ENCODE assay signal across 8 cellular contexts in the genomic region with DNA sequence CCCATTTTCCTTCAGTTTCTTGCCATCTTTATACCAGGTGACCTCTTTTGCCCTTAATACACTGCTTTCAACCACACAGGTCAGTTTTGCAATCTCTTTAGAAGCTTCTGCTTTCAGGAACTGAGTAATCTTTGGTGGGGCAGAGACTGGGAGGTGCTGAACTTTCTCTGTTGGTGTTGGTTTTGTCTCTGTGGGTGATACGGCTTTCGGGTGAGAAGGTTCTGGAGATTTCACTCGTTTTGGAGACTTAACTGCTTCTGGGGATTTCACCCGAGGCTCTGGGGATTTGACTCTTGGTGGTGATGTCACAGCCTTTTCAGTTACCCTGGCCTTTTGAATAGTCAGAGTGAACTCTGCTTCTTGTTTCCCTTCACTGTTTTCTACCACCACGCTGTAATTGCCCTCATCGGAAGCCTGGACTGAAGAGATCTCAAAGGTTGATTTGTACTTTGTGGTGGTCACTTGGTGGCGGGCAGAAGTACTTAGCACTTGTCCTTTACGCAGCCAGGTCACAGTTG. TPM values are rescaled to one million over a fixed set of nuclear protein-coding genes. Genes with fewer than 3 reads are reported as not detected.
A peak's percentile ranks its signal among the peaks of the same experiment; 100 is the strongest.
DNase-seq lines count a peak whose midpoint lies in the region; ATAC-seq and TF ChIP-seq lines count a peak whose summit lies in the region.

No MANE protein-coding gene starts in this region.

- TF ChIP-seq CTCF in GM13977 (IDR thresholded peaks at IDR 0.05; ENCODE audit: extremely low read depth, insufficient read depth, missing control alignments), result no peak
- TF ChIP-seq CTCF in PC-9 (conservative IDR thresholded peaks at IDR 0.05), result no peak

- H3K4me1 ChIP-seq in trophoblast cell (ENCODE audit: control insufficient read depth in 1 of 2, insufficient read depth in 2 of 2, low read length in 2 of 2), result no peaks in the 10 kb centered on the region
- no peaks in the 10 kb centered on the region for H3K4me1 ChIP-seq in PC-9 (replicated peaks; ENCODE audit: insufficient read depth)

- H3K9ac ChIP-seq in trophoblast cell (ENCODE audit: low read length), result no peak overlapping the region

- H3K4ac ChIP-seq in trophoblast cell (ENCODE audit: low read depth, low read length), result no peak overlapping the region

- H3K27me3 ChIP-seq in trophoblast cell (ENCODE audit: insufficient read depth, low read length) (no peaks in the 10 kb centered on the region), PC-9 (ENCODE audit: insufficient read depth, low read depth) (no peaks in the 10 kb centered on the region)

- no peaks in the 10 kb centered on the region for H3K9me3 Mint-ChIP-seq in dendritic cell treated with granulocyte-macrophage colony-stimulating factor and Interleukin-4, amounts not matched to agents 40 ng/mL and 50 ng/mL, for 4 days

- no peak overlapping the region for H2BK12ac ChIP-seq in trophoblast cell (ENCODE audit: low read length)

- H4K20me1 ChIP-seq in PC-9 (ENCODE audit: insufficient read depth), result peaks cover 6% of the 10 kb centered on the region; the same call in 1 of the 2 replicates

- POLR2A ChIA-PET in PC-9 (lab: Charles Lee; ENCODE audit: unreplicated experiment), result no interaction called here

- H3K27me3 Mint-ChIP-seq in dendritic cell treated with granulocyte-macrophage colony-stimulating factor and Interleukin-4, amounts not matched to agents 40 ng/mL and 50 ng/mL, for 4 days, result no peaks in the 10 kb centered on the region

- no peak overlapping the region for H3K14ac ChIP-seq in trophoblast cell (ENCODE audit: low read length)

- H3K4me3 Mint-ChIP-seq in dendritic cell treated with granulocyte-macrophage colony-stimulating factor and Interleukin-4, amounts not matched to agents 40 ng/mL and 50 ng/mL, for 4 days, result peak overlapping the region; percentile 71

- no peak overlapping the region for H2AFZ ChIP-seq in trophoblast cell (ENCODE audit: insufficient read depth, low read length, poor library complexity)
- H2AFZ ChIP-seq in PC-9, result no peak overlapping the region

- H3K79me2 ChIP-seq in trophoblast cell (ENCODE audit: control insufficient read depth, insufficient read depth, low read length, poor library complexity) (no peaks in the 10 kb centered on the region), PC-9 (ENCODE audit: low read depth) (peaks cover 61% of the 10 kb centered on the region)

- H4K8ac ChIP-seq in trophoblast cell (ENCODE audit: low read depth, low read length), result no peak overlapping the region

- intact Hi-C loops in dendritic cell treated with granulocyte-macrophage colony-stimulating factor and Interleukin-4, amounts not matched to agents 40 ng/mL and 50 ng/mL, for 4 days (cut with micrococcal nuclease), result loop anchor here (2.0 kb wide), 1 partner anchor 50 kb away; the partner anchor contains the start of gene PLEKHA3
- intact Hi-C loops in PC-9 (cut with micrococcal nuclease; ENCODE audit: unreplicated experiment), result no loop called here

- H3K36me3 ChIP-seq in trophoblast cell (ENCODE audit: control insufficient read depth in 1 of 2, insufficient read depth in 2 of 2, low read length in 2 of 2) (peaks cover 6 to 16% of the 10 kb centered on the region in 2 experiments), PC-9 (ENCODE audit: low read depth) (peaks cover 15% of the 10 kb centered on the region; the same call in 1 of the 2 replicates)

- H3K27ac Mint-ChIP-seq in dendritic cell treated with granulocyte-macrophage colony-stimulating factor and Interleukin-4, amounts not matched to agents 40 ng/mL and 50 ng/mL, for 4 days, result peak overlapping the region; percentile 98

- no peak overlapping the region for H2AK5ac ChIP-seq in trophoblast cell (ENCODE audit: low read length)

- H4K91ac ChIP-seq in trophoblast cell (ENCODE audit: low read depth, low read length), result no peak overlapping the region

- H3F3A ChIP-seq in PC-9 (ENCODE audit: insufficient read depth, low read depth), result no peaks in the 10 kb centered on the region

- ATAC-seq in GM21390 (IDR thresholded peaks at IDR 0.05; ENCODE audit: unreplicated experiment), result peak; percentile 97
- peak; percentile 93 for ATAC-seq in HG03571 (IDR thresholded peaks at IDR 0.05; ENCODE audit: unreplicated experiment)

- no CpG with 5 or more reads among the region's 8 CpGs for WGBS in trophoblast cell (ENCODE audit: extremely low coverage, insufficient coverage, insufficient read length)

- H3K36me3 Mint-ChIP-seq in dendritic cell treated with granulocyte-macrophage colony-stimulating factor and Interleukin-4, amounts not matched to agents 40 ng/mL and 50 ng/mL, for 4 days (ENCODE audit: low read depth), result peaks cover 43% of the 10 kb centered on the region

- H2BK120ac ChIP-seq in trophoblast cell (ENCODE audit: insufficient read depth, low read length, poor library complexity), result no peak overlapping the region

- no peak overlapping the region for H4K12ac ChIP-seq in trophoblast cell (ENCODE audit: low read depth, low read length)

- no peak overlapping the region for H3K18ac ChIP-seq in trophoblast cell (ENCODE audit: low read length)

- in situ Hi-C loops in GM13977 (cut with MboI; ENCODE audit: low pct_unique_long_range_greater_than_20kb, low sequenced_read_pairs, unreplicated experiment), result no loop called here

- no peak overlapping the region for H3K23ac ChIP-seq in trophoblast cell (ENCODE audit: low read length)

- DNase-seq in GM13977 (ENCODE audit: low spot score) (peak; percentile 58), pons (ENCODE audit: low spot score) (no peak), trophoblast cell (no peak), PC-9 (no peak), NCI-H2171 (lab: John Stamatoyannopoulos, UW) (no peak)

- peaks cover 60% of the 10 kb centered on the region for H3K4me1 Mint-ChIP-seq in dendritic cell treated with granulocyte-macrophage colony-stimulating factor and Interleukin-4, amounts not matched to agents 40 ng/mL and 50 ng/mL, for 4 days (ENCODE audit: low read depth)

- H2BK5ac ChIP-seq in trophoblast cell (ENCODE audit: low read depth, low read length, poor library complexity), result no peak overlapping the region

- no peaks in the 10 kb centered on the region for H3K9me3 ChIP-seq in trophoblast cell (ENCODE audit: insufficient read depth, low read depth, low read length)
- no peaks in the 10 kb centered on the region for H3K9me3 ChIP-seq in PC-9 (ENCODE audit: insufficient read depth, low read depth)

- H3K4me3 ChIP-seq in trophoblast cell (ENCODE audit: low read depth, low read length), result no peak overlapping the region
- H3K4me3 ChIP-seq in PC-9, result no peak overlapping the region

- CTCF ChIA-PET in PC-9 (lab: Charles Lee), result interaction anchor here (0.6 kb wide), 1 partner anchor 18 kb away, joined by 3 read pairs; no protein-coding TSS in a partner anchor

- no peaks in the 10 kb centered on the region for H3K79me1 ChIP-seq in trophoblast cell (ENCODE audit: low read length)

- H3K9me2 ChIP-seq in PC-9 (ENCODE audit: insufficient read depth), result no peaks in the 10 kb centered on the region

- H3K4me2 ChIP-seq in trophoblast cell (ENCODE audit: low read length), result no peak overlapping the region
- H3K4me2 ChIP-seq in PC-9, result no peak overlapping the region

- no TSS peak for BruUV-seq in PC-9 (replicated peaks; lab: Mats Ljungman, UMichigan)

- H3K27ac ChIP-seq in trophoblast cell (ENCODE audit: low read depth, low read length) (no peak overlapping the region), PC-9 (no peak overlapping the region)

RNA-seq across cellular contexts. Expression of gene PLEKHA3, which starts 50.4 kb away (rescaled TPM):
- 9.1 and 9.4 TPM in 2 replicates for polyA plus RNA-seq in trophoblast cell (2013)
- 35.7 and 50.3 TPM in 2 replicates for total RNA-seq in PC-9 (2021)

RNA-seq across cellular contexts. Expression of gene FKBP7, which starts 52.3 kb away (rescaled TPM):
- polyA plus RNA-seq in trophoblast cell (2013), result 14.8 and 16.9 TPM in 2 replicates
- total RNA-seq in PC-9 (2021), result 3.8 and 6.1 TPM in 2 replicates
